In genomic region chr7:11343818-11344413, GRCh38 we compare ENCODE assay signal across 8 cellular contexts.
DNase-seq lines count a peak whose midpoint lies in the region; ATAC-seq and TF ChIP-seq lines count a peak whose summit lies in the region.

No MANE protein-coding gene starts in this region.

- H3K4me1 Mint-ChIP-seq in naive thymus-derived CD4-positive, alpha-beta T cell: peaks cover 0 to 8% (median 5%) of the 10 kb centered on the region in 7 donors

- H3K4me3 Mint-ChIP-seq in naive thymus-derived CD4-positive, alpha-beta T cell: no peak overlapping the region

- H3K4me1 ChIP-seq in heart left ventricle: peaks cover 0 to 5% (median 0%) of the 10 kb centered on the region in 12 donors
- H3K4me1 ChIP-seq in naive thymus-derived CD4-positive, alpha-beta T cell (ENCODE audit: control insufficient read depth in 2 of 2, insufficient read depth in 2 of 2, low read length in 2 of 2): no peaks in the 10 kb centered on the region

- TF ChIP-seq POLR2A in heart left ventricle (IDR thresholded peaks at IDR 0.05): no peak

- no peaks in the 10 kb centered on the region for H3K9me3 Mint-ChIP-seq in naive thymus-derived CD4-positive, alpha-beta T cell

- no peak overlapping the region for H3K27ac Mint-ChIP-seq in naive thymus-derived CD4-positive, alpha-beta T cell

- TF ChIP-seq CTCF in heart left ventricle (IDR thresholded peaks at IDR 0.05): peak; percentile 54 to 81 (median 74)

- H3K4me3 ChIP-seq in heart left ventricle: peak overlapping the region in 1 of 12 donors; percentile 29
- no peak overlapping the region for H3K4me3 ChIP-seq in naive thymus-derived CD4-positive, alpha-beta T cell (ENCODE audit: low read length)

- peaks cover 6 to 8% (median 7%) of the 10 kb centered on the region in 5 donors for H3K27me3 Mint-ChIP-seq in naive thymus-derived CD4-positive, alpha-beta T cell

- no peaks in the 10 kb centered on the region for H3K36me3 ChIP-seq in heart left ventricle
- H3K36me3 ChIP-seq in naive thymus-derived CD4-positive, alpha-beta T cell (ENCODE audit: control insufficient read depth in 2 of 3, insufficient read depth in 3 of 3, low read length in 3 of 3): no peaks in the 10 kb centered on the region

- CTCF ChIA-PET in naive thymus-derived CD4-positive, alpha-beta T cell (lab: Charles Lee): no interaction called here

- intact Hi-C loops in heart left ventricle (cut with DNase I): loop anchor here in 2 of 10 donors (10.0 kb wide), 2 partner anchors 189 to 929 kb away; no protein-coding TSS in a partner anchor
- intact Hi-C loops in left cardiac atrium (cut with DNase I): no loop called here
- intact Hi-C loops in naive thymus-derived CD4-positive, alpha-beta T cell (cut with micrococcal nuclease): loop anchor here (5.0 to 10.0 kb wide), 2 partner anchors 457 to 459 kb away; no protein-coding TSS in a partner anchor

- WGBS in heart left ventricle, 4 donors: 16 to 19% (median 18%) methylated on average over 10 of the region's 10 CpGs

- no peak overlapping the region for H3K27ac ChIP-seq in heart left ventricle
- no peak overlapping the region for H3K27ac ChIP-seq in naive thymus-derived CD4-positive, alpha-beta T cell (ENCODE audit: low read depth, low read length)

- ATAC-seq in heart left ventricle: no peak
- no peak for ATAC-seq in left cardiac atrium
- peak; percentile 60 for ATAC-seq in HG03432 (IDR thresholded peaks at IDR 0.05; ENCODE audit: unreplicated experiment)
- peak; percentile 51 for ATAC-seq in naive thymus-derived CD4-positive, alpha-beta T cell
- no peak for ATAC-seq in GM18498 (IDR thresholded peaks at IDR 0.05; ENCODE audit: unreplicated experiment)

- no peak for DNase-seq in heart left ventricle
- DNase-seq in left cardiac atrium: no peak
- DNase-seq in NOMO-1 treated with dmso at 0.1 percent for 144 hours (lab: John Stamatoyannopoulos, UW; ENCODE audit: unreplicated experiment): peak; percentile 25
- peak; percentile 80 for DNase-seq in dedifferentiated amniotic fluid mesenchymal stem cell (ENCODE audit: extremely low spot score)
- DNase-seq in naive thymus-derived CD4-positive, alpha-beta T cell: peak in 5 of 9 donors; percentile 30 to 37 (median 31)
- no peak for DNase-seq in activated CD4-positive, CD25-positive, alpha-beta regulatory T cell (lab: John Stamatoyannopoulos, UW)

- no peaks in the 10 kb centered on the region for H3K27me3 ChIP-seq in heart left ventricle
- H3K27me3 ChIP-seq in naive thymus-derived CD4-positive, alpha-beta T cell (ENCODE audit: control insufficient read depth in 2 of 2, insufficient read depth in 2 of 2, low read length in 2 of 2): no peaks in the 10 kb centered on the region

- no peaks in the 10 kb centered on the region for H3K9me3 ChIP-seq in heart left ventricle
- H3K9me3 ChIP-seq in naive thymus-derived CD4-positive, alpha-beta T cell (ENCODE audit: control insufficient read depth in 2 of 3, low read length in 3 of 3): no peaks in the 10 kb centered on the region

- H3K36me3 Mint-ChIP-seq in naive thymus-derived CD4-positive, alpha-beta T cell: no peaks in the 10 kb centered on the region

- POLR2A ChIA-PET in naive thymus-derived CD4-positive, alpha-beta T cell (lab: Charles Lee): no interaction called here

Comparison
In these comparisons a context has a peak if more than half of its experiments do, and no peak if none do; other contexts are left out.
1. ATAC-seq: peak in HG03432 (single experiment) and naive thymus-derived CD4-positive, alpha-beta T cell (single experiment); none in heart left ventricle (0 of 4), left cardiac atrium (0 of 2) and GM18498 (single experiment).
2. DNase-seq: peak in NOMO-1 treated with dmso at 0.1 percent for 144 hours (single experiment), dedifferentiated amniotic fluid mesenchymal stem cell (single experiment) and naive thymus-derived CD4-positive, alpha-beta T cell (5 of 9); none in heart left ventricle (0 of 5), left cardiac atrium (single experiment) and activated CD4-positive, CD25-positive, alpha-beta regulatory T cell (0 of 4).
3. intact Hi-C loops: an anchor here in naive thymus-derived CD4-positive, alpha-beta T cell (5.0 to 10.0 kb wide); none called in left cardiac atrium.